In genomic region chr6:10838794-10839333, GRCh38 we compare ENCODE assay signal across 1 cellular context.
TF ChIP-seq lines count a peak whose summit lies in the region.

No MANE protein-coding gene starts in this region.

TF ChIP-seq in GM12878, 131 proteins besides CTCF, POLR2A, EP300 and RAD21 (continued from another document):
- TF ChIP-seq CREB1 (IDR thresholded peaks at IDR 0.05; ENCODE audit: low read depth) = no peak
- no peak for TF ChIP-seq CBFB (IDR thresholded peaks at IDR 0.05; ENCODE audit: low read depth)
- no peak for TF ChIP-seq RB1 (IDR thresholded peaks at IDR 0.05; ENCODE audit: borderline replicate concordance)
- peak; percentile 89 for TF ChIP-seq MEF2B (IDR thresholded peaks at IDR 0.05; ENCODE audit: partially characterized antibody, poor library complexity, severe bottlenecking)
- no peak for TF ChIP-seq STAT1 (conservative IDR thresholded peaks at IDR 0.05)
- TF ChIP-seq TARDBP (IDR thresholded peaks at IDR 0.05; ENCODE audit: borderline replicate concordance) = no peak
- no peak for TF ChIP-seq SUZ12 (IDR thresholded peaks at IDR 0.05; ENCODE audit: unreplicated experiment)
- TF ChIP-seq IKZF2 (IDR thresholded peaks at IDR 0.05) = peak; percentile 78 to 82
- no peak for TF ChIP-seq USF1 (IDR thresholded peaks at IDR 0.05; ENCODE audit: borderline replicate concordance, extremely low read length, insufficient read depth, low read depth, low read length)
- TF ChIP-seq BRCA1 (IDR thresholded peaks at IDR 0.05; ENCODE audit: low read depth, low read length) = no peak
- TF ChIP-seq JUNB (IDR thresholded peaks at IDR 0.05) = peak; percentile 74
- TF ChIP-seq SP1 (IDR thresholded peaks at IDR 0.05; ENCODE audit: low read depth, low read length) = no peak
- TF ChIP-seq POLR2AphosphoS2 (IDR thresholded peaks at IDR 0.05; ENCODE audit: low read depth, low read length) = no peak
- TF ChIP-seq SUPT20H (IDR thresholded peaks at IDR 0.05; ENCODE audit: borderline replicate concordance, control insufficient read depth, low read depth, low read length) = no peak
- TF ChIP-seq BCL3 (IDR thresholded peaks at IDR 0.05; ENCODE audit: borderline replicate concordance, insufficient read depth, low read depth, low read length, poor library complexity, severe bottlenecking) = no peak
- peak; percentile 57; the same call in 1 of the 2 replicates for TF ChIP-seq ATF2 (IDR thresholded peaks at IDR 0.05; ENCODE audit: low read length)
- TF ChIP-seq WRNIP1 (IDR thresholded peaks at IDR 0.05; ENCODE audit: borderline replicate concordance, low read depth, low read length) = no peak
TF ChIP-seq in GM12878: peak in this region for 29.
